8 cellular contexts compared by ENCODE assay signal in genomic region chr6:127515234-127515793, GRCh38. TPM values are rescaled to one million over a fixed set of nuclear protein-coding genes. Genes with fewer than 3 reads are reported as not detected.
DNase-seq lines count a peak whose midpoint lies in the region; ATAC-seq and TF ChIP-seq lines count a peak whose summit lies in the region.

No MANE protein-coding gene starts in this region.

- H3K9me3 ChIP-seq in heart right ventricle = no peaks in the 10 kb centered on the region

- peaks cover 0 to 48% (median 23%) of the 10 kb centered on the region in 9 donors for H3K4me1 ChIP-seq in heart right ventricle

- peak in 3 of 8 donors; percentile 6 to 22 (median 12) for ATAC-seq in heart right ventricle
- ATAC-seq in HG02852 (IDR thresholded peaks at IDR 0.05; ENCODE audit: unreplicated experiment) = no peak
- ATAC-seq in GM18502 (IDR thresholded peaks at IDR 0.05; ENCODE audit: poor library complexity, unreplicated experiment) = no peak

- intact Hi-C loops in Calu3 (cut with micrococcal nuclease; ENCODE audit: unreplicated experiment) = loop anchor here (5.0 kb wide), 1 partner anchor 33 kb away; no protein-coding TSS in a partner anchor
- intact Hi-C loops in heart right ventricle (cut with DNase I) = no loop called here

- CTCF ChIA-PET in Calu3 (lab: Charles Lee) = interaction anchor here (0.7 to 2.2 kb wide), 7 partner anchors 9 to 49 kb away, joined by 3 to 10 read pairs (median 5); no protein-coding TSS in a partner anchor

- H3K4me3 ChIP-seq in heart right ventricle = peak overlapping the region; percentile 49 to 78 (median 64)

- H3K27ac Mint-ChIP-seq in Calu3 (ENCODE audit: unreplicated experiment) = no peak overlapping the region
- H3K27ac Mint-ChIP-seq in activated naive CD4-positive, alpha-beta T cell treated with anti-CD3 and anti-CD28 coated beads, Interleukin-2, amount 50 U/mL, for 24 hours = peak overlapping the region; percentile 82

- peaks cover 19% of the 10 kb centered on the region for H3K36me3 Mint-ChIP-seq in Calu3 (ENCODE audit: insufficient read depth, unreplicated experiment)
- peaks cover 1% of the 10 kb centered on the region for H3K36me3 Mint-ChIP-seq in activated naive CD4-positive, alpha-beta T cell treated with anti-CD3 and anti-CD28 coated beads, Interleukin-2, amount 50 U/mL, for 24 hours

- WGBS in heart right ventricle, 2 donors = 1% methylated on average over 37 to 38 of the region's 38 CpGs

- peaks cover 22% of the 10 kb centered on the region for H3K27me3 Mint-ChIP-seq in Calu3 (ENCODE audit: unreplicated experiment)
- H3K27me3 Mint-ChIP-seq in activated naive CD4-positive, alpha-beta T cell treated with anti-CD3 and anti-CD28 coated beads, Interleukin-2, amount 50 U/mL, for 24 hours = peaks cover 18% of the 10 kb centered on the region

- H3K4me1 Mint-ChIP-seq in Calu3 (ENCODE audit: low read depth, unreplicated experiment) = no peaks in the 10 kb centered on the region
- H3K4me1 Mint-ChIP-seq in activated naive CD4-positive, alpha-beta T cell treated with anti-CD3 and anti-CD28 coated beads, Interleukin-2, amount 50 U/mL, for 24 hours = peaks cover 42% of the 10 kb centered on the region

- peaks cover 0 to under 1% (median 0%) of the 10 kb centered on the region in 9 donors for H3K36me3 ChIP-seq in heart right ventricle

- BruUV-seq in Calu3 (replicated peaks; lab: Mats Ljungman, UMichigan) = no TSS peak

- TF ChIP-seq CTCF in Calu3 (IDR thresholded peaks at IDR 0.05; ENCODE audit: unreplicated experiment) (peak; percentile 17), GM20000 (IDR thresholded peaks at IDR 0.05; ENCODE audit: extremely low read depth, missing control alignments) (no peak), heart right ventricle (IDR thresholded peaks at IDR 0.05) (no peak)

- H3K27me3 ChIP-seq in heart right ventricle = peaks cover 0 to 86% (median 73%) of the 10 kb centered on the region in 7 donors

- peak overlapping the region; percentile 75 for H3K4me3 Mint-ChIP-seq in Calu3 (ENCODE audit: low read depth, unreplicated experiment)
- peak overlapping the region; percentile 91 for H3K4me3 Mint-ChIP-seq in activated naive CD4-positive, alpha-beta T cell treated with anti-CD3 and anti-CD28 coated beads, Interleukin-2, amount 50 U/mL, for 24 hours

- DNase-seq in Calu3 (no peak), GM20000 (ENCODE audit: low spot score) (peak; percentile 33), LHCN-M2 (ENCODE audit: low read depth) (peak; percentile 55), heart right ventricle (no peak), pons (ENCODE audit: low spot score) (peak; percentile 37)

- peak overlapping the region in 2 of 10 donors; percentile 37 to 61 for H3K27ac ChIP-seq in heart right ventricle

- no peaks in the 10 kb centered on the region for H3K9me3 Mint-ChIP-seq in Calu3 (ENCODE audit: low read depth, unreplicated experiment)
- H3K9me3 Mint-ChIP-seq in activated naive CD4-positive, alpha-beta T cell treated with anti-CD3 and anti-CD28 coated beads, Interleukin-2, amount 50 U/mL, for 24 hours = no peaks in the 10 kb centered on the region

RNA-seq across cellular contexts. Expression of gene KIAA0408, which starts 56.1 kb away (rescaled TPM):
- 0.31 and 0.91 TPM in 2 replicates for total RNA-seq in Calu3 (2022)
- total RNA-seq in LHCN-M2 (2014; rRNA removed) = 2.4 and 5.0 TPM in 2 replicates
- 1.5 TPM for polyA plus RNA-seq in LHCN-M2 (2012)
- total RNA-seq in heart right ventricle = 1 to 10 TPM in 7 of 10 donors, under 1 TPM in 3; 0.27 to 3.2 (median 1.3) TPM
- 1 to 10 TPM in 1 of 2 donors, under 1 TPM in 1; 0.38 to 1.5 TPM for polyA plus RNA-seq in heart right ventricle

Comparison
In these comparisons a context has a peak if more than half of its experiments do, and no peak if none do; other contexts are left out.
1. DNase-seq: peak in GM20000 (single experiment), LHCN-M2 (single experiment) and pons (single experiment); none in Calu3 (single experiment) and heart right ventricle (0 of 2).